In genomic region chr5:180839227-180839626, GRCh38 we compare ENCODE assay signal across 30 cellular contexts. TPM values are rescaled to one million over a fixed set of nuclear protein-coding genes. Genes with fewer than 3 reads are reported as not detected.
"Had no signal": no experiment of that assay in that cellular context is flagged by ENCODE, and none has a peak within 500 bp of the region (broad histone marks: within the 10 kb centered on the region; RNA-seq: fewer than 3 reads in every experiment).

No MANE protein-coding gene starts in this region.

- H3K27ac ChIP-seq: neutrophil, pancreas, psoas muscle, right lobe of liver, sigmoid colon, stomach, thoracic aorta, thyroid gland, tibial nerve, upper lobe of left lung had no signal

- H3K27me3 ChIP-seq: neutrophil, pancreas, right lobe of liver, sigmoid colon, stomach, thyroid gland, tibial nerve, upper lobe of left lung had no signal

- H3K4me1 ChIP-seq: pancreas, sigmoid colon, stomach, tibial nerve, upper lobe of left lung had no signal

- DNase-seq: naive thymus-derived CD8-positive, alpha-beta T cell; nephron progenitor cell; nucleus accumbens; pancreas; psoas muscle; right cardiac atrium; right lobe of liver; sigmoid colon; small intestine; stimulated activated CD4-positive, alpha-beta T cell treated with anti-CD3 and anti-CD28 coated beads, Interleukin-15, amount 100 ng/mL, for 24 hours; stimulated activated CD4-positive, alpha-beta T cell treated with anti-CD3 and anti-CD28 coated beads, Interleukin-2, amount 100 ng/mL, for 24 hours; stimulated activated CD4-positive, alpha-beta T cell treated with anti-CD3 and anti-CD28 coated beads, Interleukin-2, amount 100 ng/mL, for 48 hours; stimulated activated CD4-positive, alpha-beta T cell treated with anti-CD3 and anti-CD28 coated beads, Interleukin-4, amount 100 ng/mL, for 24 hours; stimulated activated naive B cell treated with anti-CD40 and anti-IgM and Interleukin-4, amounts not matched to agents 10 μg/mL and 1 μg/mL and 100 μg/mL, for 72 hours; stimulated activated naive CD4-positive, alpha-beta T cell treated with Interleukin-2 at 50 U/mL for 16 hours; stomach; thyroid gland; trophoblast cell; upper lobe of left lung had no signal

- H3K9me3 ChIP-seq: neutrophil, pancreas, psoas muscle, right lobe of liver, sigmoid colon, stomach, thoracic aorta, thyroid gland, upper lobe of left lung had no signal

- H3K36me3 ChIP-seq: thoracic aorta had no signal

- H3K4me3 ChIP-seq: pancreas, psoas muscle, right lobe of liver, sigmoid colon, stomach, thoracic aorta, thyroid gland, tibial nerve, upper lobe of left lung had no signal

- FAIRE-seq: small intestine had no signal

- ATAC-seq: naive thymus-derived CD8-positive, alpha-beta T cell; natural killer cell treated with Interleukin-12 subunit alpha and Interleukin-12 subunit beta and Interleukin-15 and Interleukin-18, amount 100 ng/mL, for 72 hours; pancreas; psoas muscle; right cardiac atrium; right lobe of liver; stimulated activated effector memory CD8-positive, alpha-beta T cell treated with anti-CD3 and anti-CD28 coated beads, Interleukin-12 subunit alpha, Interleukin-12 subunit beta, amount 100 ng/mL, for 72 hours; stimulated activated naive B cell treated with anti-CD40 and anti-IgM and Interleukin-4, amounts not matched to agents 10 μg/mL and 1 μg/mL and 100 μg/mL, for 72 hours had no signal

RNA-seq across cellular contexts. Expression of gene BTNL8, which starts 59.7 kb away (rescaled TPM):
- total RNA-seq: naive thymus-derived CD8-positive, alpha-beta T cell; natural killer cell treated with Interleukin-12 subunit alpha and Interleukin-12 subunit beta and Interleukin-15 and Interleukin-18, amount 100 ng/mL, for 72 hours; neural crest cell; osteocyte; progenitor cell of endocrine pancreas; renal cortical epithelial cell; skeletal muscle tissue; thoracic aorta; tibial nerve; ureter had no signal
- polyA plus RNA-seq: naive thymus-derived CD8-positive, alpha-beta T cell had no signal
